ENCODE assay signal across 27 cellular contexts in genomic region chr17:9223531-9223930, GRCh38.
"Had no signal": no experiment of that assay in that cellular context is flagged by ENCODE, and none has a peak within 500 bp of the region (broad histone marks: within the 10 kb centered on the region; RNA-seq: fewer than 3 reads in every experiment).

No MANE protein-coding gene starts in this region.

- DNase-seq: colonic mucosa; effector CD8-positive, alpha-beta T cell; endodermal cell; foreskin keratinocyte; hypothalamus; immature natural killer cell; islet precursor cell; mesenchymal stem cell; naive B cell; occipital lobe; pancreas; retina; stimulated activated CD4-positive, alpha-beta T cell treated with anti-CD3 and anti-CD28 coated beads, Interleukin-2, amount 100 ng/mL, for 24 hours; stimulated activated CD4-positive, alpha-beta T cell treated with anti-CD3 and anti-CD28 coated beads, Interleukin-4, amount 100 ng/mL, for 24 hours; stimulated activated naive CD4-positive, alpha-beta T cell treated with Interleukin-2 at 50 U/mL for 16 hours; stomach; thyroid gland; trophoblast cell had no signal

- H3K36me3 ChIP-seq: colonic mucosa, left lung, pancreas, thyroid gland, vagina had no signal

- H3K27me3 ChIP-seq: colonic mucosa, foreskin keratinocyte, pancreas, stomach, thyroid gland, vagina had no signal

- H3K9me3 ChIP-seq: colonic mucosa, left lung, mucosa of descending colon, pancreas, stomach, thyroid gland, vagina had no signal

- H3K4me3 ChIP-seq: colonic mucosa, left lung, mucosa of descending colon, pancreas, smooth muscle cell, stomach, thyroid gland, vagina had no signal

- ATAC-seq: esophagus mucosa; foreskin keratinocyte; left lung; mucosa of descending colon; natural killer cell treated with Interleukin-12 subunit alpha and Interleukin-12 subunit beta and Interleukin-15 and Interleukin-18, amount 100 ng/mL, for 72 hours; pancreas; sciatic nerve; stimulated activated effector memory CD8-positive, alpha-beta T cell treated with anti-CD3 and anti-CD28 coated beads, Interleukin-12 subunit alpha, Interleukin-12 subunit beta, amount 100 ng/mL, for 72 hours had no signal

- H3K4me1 ChIP-seq: colonic mucosa, foreskin keratinocyte, left lung, thyroid gland had no signal

- H3K27ac ChIP-seq: colonic mucosa, epithelial cell of prostate, foreskin keratinocyte, left lung, pancreas, stomach, thyroid gland, vagina had no signal

- H3K4me2 ChIP-seq: smooth muscle cell had no signal
